ENCODE assay signal across 1 cellular context in the genomic region with DNA sequence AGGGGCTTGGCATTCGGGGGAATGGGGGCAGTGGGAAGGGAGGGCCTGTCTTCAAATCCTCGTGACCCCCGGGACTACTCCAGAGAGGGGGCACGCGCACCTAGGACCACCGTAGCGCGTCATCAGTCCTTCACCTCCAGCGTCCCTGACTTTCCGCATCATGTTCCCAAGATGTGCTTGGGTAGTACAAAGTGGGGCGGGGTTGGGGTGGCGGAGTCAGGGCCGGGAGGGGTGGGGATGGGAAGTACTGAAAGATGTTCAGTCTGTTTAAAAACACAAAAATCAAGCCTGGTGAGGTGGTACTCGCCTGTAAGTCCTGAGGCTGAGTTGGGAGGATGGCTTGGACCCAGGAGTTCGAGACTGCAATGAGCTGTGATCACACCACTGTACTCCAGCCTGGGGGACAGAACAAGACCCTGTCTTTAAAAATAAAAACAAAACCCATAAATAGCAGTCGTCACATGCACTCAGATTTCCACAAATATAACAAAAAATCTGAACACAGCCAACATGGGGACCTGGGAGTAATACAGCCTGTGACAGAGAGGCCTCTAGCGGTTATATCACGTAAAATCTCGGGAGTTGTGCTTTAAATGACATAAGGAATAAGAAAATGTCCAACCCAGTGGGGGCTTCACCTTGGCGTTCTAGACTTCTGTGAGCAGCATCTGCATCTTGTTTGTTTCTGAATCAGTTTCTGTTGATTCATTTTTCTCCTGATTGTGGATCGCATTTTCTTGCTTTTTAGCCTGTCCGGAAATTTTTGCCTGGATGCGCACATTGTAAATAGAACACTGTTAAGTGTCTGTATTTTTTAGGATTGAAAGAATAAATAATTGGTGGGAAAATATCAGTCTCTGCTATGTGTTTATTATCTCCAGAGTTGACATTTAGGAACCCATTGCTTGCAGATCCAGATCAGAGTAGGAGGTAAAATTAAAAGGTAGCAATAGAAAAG.
TF ChIP-seq lines count a peak whose summit lies in the region.

No MANE protein-coding gene starts in this region.

TF ChIP-seq in K562, 482 proteins besides CTCF, POLR2A, EP300 and RAD21 (continued from another document and continues in another):
- TF ChIP-seq, protein P1, sequence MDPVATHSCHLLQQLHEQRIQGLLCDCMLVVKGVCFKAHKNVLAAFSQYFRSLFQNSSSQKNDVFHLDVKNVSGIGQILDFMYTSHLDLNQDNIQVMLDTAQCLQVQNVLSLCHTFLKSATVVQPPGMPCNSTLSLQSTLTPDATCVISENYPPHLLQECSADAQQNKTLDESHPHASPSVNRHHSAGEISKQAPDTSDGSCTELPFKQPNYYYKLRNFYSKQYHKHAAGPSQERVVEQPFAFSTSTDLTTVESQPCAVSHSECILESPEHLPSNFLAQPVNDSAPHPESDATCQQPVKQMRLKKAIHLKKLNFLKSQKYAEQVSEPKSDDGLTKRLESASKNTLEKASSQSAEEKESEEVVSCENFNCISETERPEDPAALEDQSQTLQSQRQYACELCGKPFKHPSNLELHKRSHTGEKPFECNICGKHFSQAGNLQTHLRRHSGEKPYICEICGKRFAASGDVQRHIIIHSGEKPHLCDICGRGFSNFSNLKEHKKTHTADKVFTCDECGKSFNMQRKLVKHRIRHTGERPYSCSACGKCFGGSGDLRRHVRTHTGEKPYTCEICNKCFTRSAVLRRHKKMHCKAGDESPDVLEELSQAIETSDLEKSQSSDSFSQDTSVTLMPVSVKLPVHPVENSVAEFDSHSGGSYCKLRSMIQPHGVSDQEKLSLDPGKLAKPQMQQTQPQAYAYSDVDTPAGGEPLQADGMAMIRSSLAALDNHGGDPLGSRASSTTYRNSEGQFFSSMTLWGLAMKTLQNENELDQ (CRISPR knock-in tag; IDR thresholded peaks at IDR 0.05; ENCODE audit: borderline replicate concordance): no peak
- TF ChIP-seq YBX1 (IDR thresholded peaks at IDR 0.05) (no peak), NRF1 (conservative IDR thresholded peaks at IDR 0.05 in 1 of 2, IDR thresholded peaks at IDR 0.05 in 1 of 2) (no peak), EWSR1 (IDR thresholded peaks at IDR 0.05; ENCODE audit: borderline replicate concordance, low read depth, partially characterized antibody) (no peak), ZNF224 (CRISPR knock-in tag; IDR thresholded peaks at IDR 0.05) (no peak), ZNF212 (CRISPR knock-in tag; IDR thresholded peaks at IDR 0.05) (no peak), FOXJ3 (CRISPR knock-in tag; IDR thresholded peaks at IDR 0.05) (no peak), L3MBTL2 (IDR thresholded peaks at IDR 0.05) (no peak), JUND (IDR thresholded peaks at IDR 0.05; ENCODE audit: borderline replicate concordance, low read depth, low read length) (peak; percentile 7; the same call in 1 of the 2 replicates), JUND (tag; IDR thresholded peaks at IDR 0.05; ENCODE audit: borderline replicate concordance, low read depth, low read length) (no peak; the same call in 2 of the 3 replicates), ZNF668 (CRISPR knock-in tag; IDR thresholded peaks at IDR 0.05) (no peak), YY1 (IDR thresholded peaks at IDR 0.05; ENCODE audit: borderline replicate concordance in 1 of 3, control insufficient read depth in 1 of 3, extremely low read depth in 1 of 3, insufficient read depth in 3 of 3, insufficient read length in 1 of 3, insufficient replicate concordance in 2 of 3, low read depth in 1 of 3, low read length in 2 of 3) (peak in 1 of 3 experiments; percentile 74), OTX1 (CRISPR knock-in tag; IDR thresholded peaks at IDR 0.05) (no peak), RBM39 (optimal IDR thresholded peaks at IDR 0.05; ENCODE audit: low read depth, low read length) (no peak), ZNF584 (CRISPR knock-in tag; IDR thresholded peaks at IDR 0.05; ENCODE audit: low read depth) (no peak), ZNF24 (IDR thresholded peaks at IDR 0.05) (no peak), HDAC2 (IDR thresholded peaks at IDR 0.05) (peak; percentile 22; the same call in 1 of the 2 replicates), GABPB2 (CRISPR knock-in tag; conservative IDR thresholded peaks at IDR 0.05) (no peak), TRIM24 (IDR thresholded peaks at IDR 0.05) (no peak), ZNF77 (CRISPR knock-in tag; IDR thresholded peaks at IDR 0.05) (no peak), BRD9 (IDR thresholded peaks at IDR 0.05; ENCODE audit: low read depth, partially characterized antibody) (no peak)
- TF ChIP-seq, protein P2, sequence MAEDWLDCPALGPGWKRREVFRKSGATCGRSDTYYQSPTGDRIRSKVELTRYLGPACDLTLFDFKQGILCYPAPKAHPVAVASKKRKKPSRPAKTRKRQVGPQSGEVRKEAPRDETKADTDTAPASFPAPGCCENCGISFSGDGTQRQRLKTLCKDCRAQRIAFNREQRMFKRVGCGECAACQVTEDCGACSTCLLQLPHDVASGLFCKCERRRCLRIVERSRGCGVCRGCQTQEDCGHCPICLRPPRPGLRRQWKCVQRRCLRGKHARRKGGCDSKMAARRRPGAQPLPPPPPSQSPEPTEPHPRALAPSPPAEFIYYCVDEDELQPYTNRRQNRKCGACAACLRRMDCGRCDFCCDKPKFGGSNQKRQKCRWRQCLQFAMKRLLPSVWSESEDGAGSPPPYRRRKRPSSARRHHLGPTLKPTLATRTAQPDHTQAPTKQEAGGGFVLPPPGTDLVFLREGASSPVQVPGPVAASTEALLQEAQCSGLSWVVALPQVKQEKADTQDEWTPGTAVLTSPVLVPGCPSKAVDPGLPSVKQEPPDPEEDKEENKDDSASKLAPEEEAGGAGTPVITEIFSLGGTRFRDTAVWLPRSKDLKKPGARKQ (CRISPR knock-in tag; IDR thresholded peaks at IDR 0.05): no peak
- TF ChIP-seq, protein P3, sequence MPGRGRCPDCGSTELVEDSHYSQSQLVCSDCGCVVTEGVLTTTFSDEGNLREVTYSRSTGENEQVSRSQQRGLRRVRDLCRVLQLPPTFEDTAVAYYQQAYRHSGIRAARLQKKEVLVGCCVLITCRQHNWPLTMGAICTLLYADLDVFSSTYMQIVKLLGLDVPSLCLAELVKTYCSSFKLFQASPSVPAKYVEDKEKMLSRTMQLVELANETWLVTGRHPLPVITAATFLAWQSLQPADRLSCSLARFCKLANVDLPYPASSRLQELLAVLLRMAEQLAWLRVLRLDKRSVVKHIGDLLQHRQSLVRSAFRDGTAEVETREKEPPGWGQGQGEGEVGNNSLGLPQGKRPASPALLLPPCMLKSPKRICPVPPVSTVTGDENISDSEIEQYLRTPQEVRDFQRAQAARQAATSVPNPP (IDR thresholded peaks at IDR 0.05; ENCODE audit: borderline replicate concordance, insufficient read depth, insufficient read length): no peak
- TF ChIP-seq, protein P4, sequence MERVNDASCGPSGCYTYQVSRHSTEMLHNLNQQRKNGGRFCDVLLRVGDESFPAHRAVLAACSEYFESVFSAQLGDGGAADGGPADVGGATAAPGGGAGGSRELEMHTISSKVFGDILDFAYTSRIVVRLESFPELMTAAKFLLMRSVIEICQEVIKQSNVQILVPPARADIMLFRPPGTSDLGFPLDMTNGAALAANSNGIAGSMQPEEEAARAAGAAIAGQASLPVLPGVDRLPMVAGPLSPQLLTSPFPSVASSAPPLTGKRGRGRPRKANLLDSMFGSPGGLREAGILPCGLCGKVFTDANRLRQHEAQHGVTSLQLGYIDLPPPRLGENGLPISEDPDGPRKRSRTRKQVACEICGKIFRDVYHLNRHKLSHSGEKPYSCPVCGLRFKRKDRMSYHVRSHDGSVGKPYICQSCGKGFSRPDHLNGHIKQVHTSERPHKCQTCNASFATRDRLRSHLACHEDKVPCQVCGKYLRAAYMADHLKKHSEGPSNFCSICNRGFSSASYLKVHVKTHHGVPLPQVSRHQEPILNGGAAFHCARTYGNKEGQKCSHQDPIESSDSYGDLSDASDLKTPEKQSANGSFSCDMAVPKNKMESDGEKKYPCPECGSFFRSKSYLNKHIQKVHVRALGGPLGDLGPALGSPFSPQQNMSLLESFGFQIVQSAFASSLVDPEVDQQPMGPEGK (CRISPR knock-in tag; IDR thresholded peaks at IDR 0.05; ENCODE audit: borderline replicate concordance): no peak
- TF ChIP-seq, protein P5, sequence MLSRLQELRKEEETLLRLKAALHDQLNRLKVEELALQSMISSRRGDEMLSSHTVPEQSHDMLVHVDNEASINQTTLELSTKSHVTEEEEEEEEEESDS (CRISPR knock-in tag; IDR thresholded peaks at IDR 0.05): no peak
- TF ChIP-seq, protein P6, sequence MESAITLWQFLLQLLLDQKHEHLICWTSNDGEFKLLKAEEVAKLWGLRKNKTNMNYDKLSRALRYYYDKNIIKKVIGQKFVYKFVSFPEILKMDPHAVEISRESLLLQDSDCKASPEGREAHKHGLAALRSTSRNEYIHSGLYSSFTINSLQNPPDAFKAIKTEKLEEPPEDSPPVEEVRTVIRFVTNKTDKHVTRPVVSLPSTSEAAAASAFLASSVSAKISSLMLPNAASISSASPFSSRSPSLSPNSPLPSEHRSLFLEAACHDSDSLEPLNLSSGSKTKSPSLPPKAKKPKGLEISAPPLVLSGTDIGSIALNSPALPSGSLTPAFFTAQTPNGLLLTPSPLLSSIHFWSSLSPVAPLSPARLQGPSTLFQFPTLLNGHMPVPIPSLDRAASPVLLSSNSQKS (CRISPR knock-in tag; IDR thresholded peaks at IDR 0.05): no peak
- TF ChIP-seq, protein P7, sequence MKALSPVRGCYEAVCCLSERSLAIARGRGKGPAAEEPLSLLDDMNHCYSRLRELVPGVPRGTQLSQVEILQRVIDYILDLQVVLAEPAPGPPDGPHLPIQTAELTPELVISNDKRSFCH (CRISPR knock-in tag; IDR thresholded peaks at IDR 0.05): no peak
- TF ChIP-seq, protein P7 (tag; IDR thresholded peaks at IDR 0.05): no peak
- TF ChIP-seq, protein P8, sequence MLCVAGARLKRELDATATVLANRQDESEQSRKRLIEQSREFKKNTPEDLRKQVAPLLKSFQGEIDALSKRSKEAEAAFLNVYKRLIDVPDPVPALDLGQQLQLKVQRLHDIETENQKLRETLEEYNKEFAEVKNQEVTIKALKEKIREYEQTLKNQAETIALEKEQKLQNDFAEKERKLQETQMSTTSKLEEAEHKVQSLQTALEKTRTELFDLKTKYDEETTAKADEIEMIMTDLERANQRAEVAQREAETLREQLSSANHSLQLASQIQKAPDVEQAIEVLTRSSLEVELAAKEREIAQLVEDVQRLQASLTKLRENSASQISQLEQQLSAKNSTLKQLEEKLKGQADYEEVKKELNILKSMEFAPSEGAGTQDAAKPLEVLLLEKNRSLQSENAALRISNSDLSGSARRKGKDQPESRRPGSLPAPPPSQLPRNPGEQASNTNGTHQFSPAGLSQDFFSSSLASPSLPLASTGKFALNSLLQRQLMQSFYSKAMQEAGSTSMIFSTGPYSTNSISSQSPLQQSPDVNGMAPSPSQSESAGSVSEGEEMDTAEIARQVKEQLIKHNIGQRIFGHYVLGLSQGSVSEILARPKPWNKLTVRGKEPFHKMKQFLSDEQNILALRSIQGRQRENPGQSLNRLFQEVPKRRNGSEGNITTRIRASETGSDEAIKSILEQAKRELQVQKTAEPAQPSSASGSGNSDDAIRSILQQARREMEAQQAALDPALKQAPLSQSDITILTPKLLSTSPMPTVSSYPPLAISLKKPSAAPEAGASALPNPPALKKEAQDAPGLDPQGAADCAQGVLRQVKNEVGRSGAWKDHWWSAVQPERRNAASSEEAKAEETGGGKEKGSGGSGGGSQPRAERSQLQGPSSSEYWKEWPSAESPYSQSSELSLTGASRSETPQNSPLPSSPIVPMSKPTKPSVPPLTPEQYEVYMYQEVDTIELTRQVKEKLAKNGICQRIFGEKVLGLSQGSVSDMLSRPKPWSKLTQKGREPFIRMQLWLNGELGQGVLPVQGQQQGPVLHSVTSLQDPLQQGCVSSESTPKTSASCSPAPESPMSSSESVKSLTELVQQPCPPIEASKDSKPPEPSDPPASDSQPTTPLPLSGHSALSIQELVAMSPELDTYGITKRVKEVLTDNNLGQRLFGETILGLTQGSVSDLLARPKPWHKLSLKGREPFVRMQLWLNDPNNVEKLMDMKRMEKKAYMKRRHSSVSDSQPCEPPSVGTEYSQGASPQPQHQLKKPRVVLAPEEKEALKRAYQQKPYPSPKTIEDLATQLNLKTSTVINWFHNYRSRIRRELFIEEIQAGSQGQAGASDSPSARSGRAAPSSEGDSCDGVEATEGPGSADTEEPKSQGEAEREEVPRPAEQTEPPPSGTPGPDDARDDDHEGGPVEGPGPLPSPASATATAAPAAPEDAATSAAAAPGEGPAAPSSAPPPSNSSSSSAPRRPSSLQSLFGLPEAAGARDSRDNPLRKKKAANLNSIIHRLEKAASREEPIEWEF (CRISPR knock-in tag; IDR thresholded peaks at IDR 0.05): no peak
- TF ChIP-seq, protein P9, sequence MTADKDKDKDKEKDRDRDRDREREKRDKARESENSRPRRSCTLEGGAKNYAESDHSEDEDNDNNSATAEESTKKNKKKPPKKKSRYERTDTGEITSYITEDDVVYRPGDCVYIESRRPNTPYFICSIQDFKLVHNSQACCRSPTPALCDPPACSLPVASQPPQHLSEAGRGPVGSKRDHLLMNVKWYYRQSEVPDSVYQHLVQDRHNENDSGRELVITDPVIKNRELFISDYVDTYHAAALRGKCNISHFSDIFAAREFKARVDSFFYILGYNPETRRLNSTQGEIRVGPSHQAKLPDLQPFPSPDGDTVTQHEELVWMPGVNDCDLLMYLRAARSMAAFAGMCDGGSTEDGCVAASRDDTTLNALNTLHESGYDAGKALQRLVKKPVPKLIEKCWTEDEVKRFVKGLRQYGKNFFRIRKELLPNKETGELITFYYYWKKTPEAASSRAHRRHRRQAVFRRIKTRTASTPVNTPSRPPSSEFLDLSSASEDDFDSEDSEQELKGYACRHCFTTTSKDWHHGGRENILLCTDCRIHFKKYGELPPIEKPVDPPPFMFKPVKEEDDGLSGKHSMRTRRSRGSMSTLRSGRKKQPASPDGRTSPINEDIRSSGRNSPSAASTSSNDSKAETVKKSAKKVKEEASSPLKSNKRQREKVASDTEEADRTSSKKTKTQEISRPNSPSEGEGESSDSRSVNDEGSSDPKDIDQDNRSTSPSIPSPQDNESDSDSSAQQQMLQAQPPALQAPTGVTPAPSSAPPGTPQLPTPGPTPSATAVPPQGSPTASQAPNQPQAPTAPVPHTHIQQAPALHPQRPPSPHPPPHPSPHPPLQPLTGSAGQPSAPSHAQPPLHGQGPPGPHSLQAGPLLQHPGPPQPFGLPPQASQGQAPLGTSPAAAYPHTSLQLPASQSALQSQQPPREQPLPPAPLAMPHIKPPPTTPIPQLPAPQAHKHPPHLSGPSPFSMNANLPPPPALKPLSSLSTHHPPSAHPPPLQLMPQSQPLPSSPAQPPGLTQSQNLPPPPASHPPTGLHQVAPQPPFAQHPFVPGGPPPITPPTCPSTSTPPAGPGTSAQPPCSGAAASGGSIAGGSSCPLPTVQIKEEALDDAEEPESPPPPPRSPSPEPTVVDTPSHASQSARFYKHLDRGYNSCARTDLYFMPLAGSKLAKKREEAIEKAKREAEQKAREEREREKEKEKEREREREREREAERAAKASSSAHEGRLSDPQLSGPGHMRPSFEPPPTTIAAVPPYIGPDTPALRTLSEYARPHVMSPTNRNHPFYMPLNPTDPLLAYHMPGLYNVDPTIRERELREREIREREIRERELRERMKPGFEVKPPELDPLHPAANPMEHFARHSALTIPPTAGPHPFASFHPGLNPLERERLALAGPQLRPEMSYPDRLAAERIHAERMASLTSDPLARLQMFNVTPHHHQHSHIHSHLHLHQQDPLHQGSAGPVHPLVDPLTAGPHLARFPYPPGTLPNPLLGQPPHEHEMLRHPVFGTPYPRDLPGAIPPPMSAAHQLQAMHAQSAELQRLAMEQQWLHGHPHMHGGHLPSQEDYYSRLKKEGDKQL (CRISPR knock-in tag; IDR thresholded peaks at IDR 0.05; ENCODE audit: borderline replicate concordance): 0 out of 2 replicates have a peak, but pooled peaks have one; percentile 19
